ENCODE assay signal across 13 cellular contexts in genomic region chr2:37689751-37690150, GRCh38. TPM values are rescaled to one million over a fixed set of nuclear protein-coding genes. Genes with fewer than 3 reads are reported as not detected.
DNase-seq lines count a peak whose midpoint lies in the region; ATAC-seq and TF ChIP-seq lines count a peak whose summit lies in the region.
"Had no signal": no experiment of that assay in that cellular context is flagged by ENCODE, and none has a peak within 500 bp of the region (broad histone marks: within the 10 kb centered on the region; RNA-seq: fewer than 3 reads in every experiment).

No MANE protein-coding gene starts in this region.

- H3K27ac ChIP-seq in transverse colon, result peak overlapping the region; percentile 56 to 76 (median 72)

- intact Hi-C loops in transverse colon (cut with DNase I; ENCODE audit: low total_unique reads), result no loop called here

- H3K27ac Mint-ChIP-seq in chondrocyte (ENCODE audit: unreplicated experiment), result peak overlapping the region; percentile 82
- H3K27ac Mint-ChIP-seq in mesothelial cell of epicardium, result peak overlapping the region; percentile 93
- H3K27ac Mint-ChIP-seq: activated T-helper 2 cell treated with anti-CD3 and anti-CD28 coated beads, Interferon-gamma antibody, Interleukin-2, Interleukin-4, amounts not matched to agents 10 μg/mL and 5 μg/mL and 100 μg/mL, durations not matched to agents 14 hours and 24 hours and 36 hours; nephron progenitor cell; T-helper 2 cell treated with Interferon-gamma antibody and Interleukin-4, amounts not matched to agents 5 μg/mL and 100 μg/mL, for 36 hours had no signal

- TF ChIP-seq POLR2A in transverse colon (IDR thresholded peaks at IDR 0.05), result no peak

- in situ Hi-C loops in transverse colon (cut with MboI; ENCODE audit: low pct_ligation_motif_present in 1 of 4, low pct_unique_long_range_greater_than_20kb in 1 of 4, low sequenced_read_pairs in 3 of 4), result no loop called here

- H3K27me3 Mint-ChIP-seq in chondrocyte (ENCODE audit: low read depth), result no peaks in the 10 kb centered on the region
- no peaks in the 10 kb centered on the region for H3K27me3 Mint-ChIP-seq in mesothelial cell of epicardium (ENCODE audit: low read depth)

- peaks cover 0 to 2% (median 0%) of the 10 kb centered on the region in 4 donors for H3K4me1 ChIP-seq in transverse colon

- DNase-seq in DMS53 (lab: John Stamatoyannopoulos, UW) (peak; percentile 26), DMS53 treated with DMSO at 0.1 percent for 48 hours (lab: John Stamatoyannopoulos, UW; ENCODE audit: unreplicated experiment) (no peak), chondrocyte (ENCODE audit: low spot score) (no peak), mesothelial cell of epicardium (ENCODE audit: low spot score in 2 of 2, unreplicated experiment in 2 of 2) (no peak), transverse colon (no peak), foreskin melanocyte (no peak), D341Med (ENCODE audit: low spot score) (no peak)
- DNase-seq: NCI-H524, nephron progenitor cell, small intestine had no signal

- H3K9me3 Mint-ChIP-seq in chondrocyte (ENCODE audit: low read depth) (no peaks in the 10 kb centered on the region), mesothelial cell of epicardium (no peaks in the 10 kb centered on the region)
- H3K9me3 Mint-ChIP-seq: nephron progenitor cell had no signal

- H3K36me3 ChIP-seq in transverse colon, result no peaks in the 10 kb centered on the region

- no peaks in the 10 kb centered on the region for H3K27me3 ChIP-seq in transverse colon

- no peak overlapping the region for H3K4me3 ChIP-seq in transverse colon

- peaks cover 41% of the 10 kb centered on the region for H3K4me1 Mint-ChIP-seq in chondrocyte (ENCODE audit: low read depth)
- peaks cover 27% of the 10 kb centered on the region for H3K4me1 Mint-ChIP-seq in mesothelial cell of epicardium
- H3K4me1 Mint-ChIP-seq: nephron progenitor cell had no signal

- ATAC-seq in HG02759 (IDR thresholded peaks at IDR 0.05; ENCODE audit: unreplicated experiment), result no peak

- no peak for TF ChIP-seq CTCF in chondrocyte (IDR thresholded peaks at IDR 0.05)
- TF ChIP-seq CTCF in mesothelial cell of epicardium (IDR thresholded peaks at IDR 0.05; ENCODE audit: unreplicated experiment), result no peak
- no peak for TF ChIP-seq CTCF in transverse colon (IDR thresholded peaks at IDR 0.05)

- no peak overlapping the region for H3K4me3 Mint-ChIP-seq in chondrocyte (ENCODE audit: unreplicated experiment)
- H3K4me3 Mint-ChIP-seq in mesothelial cell of epicardium, result no peak overlapping the region
- H3K4me3 Mint-ChIP-seq: nephron progenitor cell; T-helper 2 cell treated with Interferon-gamma antibody and Interleukin-4, amounts not matched to agents 5 μg/mL and 100 μg/mL, for 36 hours had no signal

- H3K9me3 ChIP-seq in transverse colon, result no peaks in the 10 kb centered on the region

- 47 to 50% methylated on average over 2 of the region's 2 CpGs for WGBS in transverse colon (ENCODE audit: low coverage in 1 of 2), 2 donors

- TF ChIP-seq EP300 in transverse colon (IDR thresholded peaks at IDR 0.05; ENCODE audit: low read depth), result no peak

- H3K36me3 Mint-ChIP-seq in chondrocyte (ENCODE audit: low read depth), result no peaks in the 10 kb centered on the region
- H3K36me3 Mint-ChIP-seq in mesothelial cell of epicardium, result no peaks in the 10 kb centered on the region

RNA-seq across cellular contexts. Expression of gene CDC42EP3, which starts 18.3 kb away (rescaled TPM):
- total RNA-seq in chondrocyte (60.3 to 97.8 TPM (median 91.2 TPM) in 3 replicates), mesothelial cell of epicardium (48.7 to 53.8 TPM (median 48.9 TPM) in 3 replicates), transverse colon (100 to 1,000 TPM in 1 of 4 donors, 10 to 100 TPM in 3; 20.6 to 104 (median 31.8) TPM)
